10 cellular contexts compared by ENCODE assay signal in the genomic region with DNA sequence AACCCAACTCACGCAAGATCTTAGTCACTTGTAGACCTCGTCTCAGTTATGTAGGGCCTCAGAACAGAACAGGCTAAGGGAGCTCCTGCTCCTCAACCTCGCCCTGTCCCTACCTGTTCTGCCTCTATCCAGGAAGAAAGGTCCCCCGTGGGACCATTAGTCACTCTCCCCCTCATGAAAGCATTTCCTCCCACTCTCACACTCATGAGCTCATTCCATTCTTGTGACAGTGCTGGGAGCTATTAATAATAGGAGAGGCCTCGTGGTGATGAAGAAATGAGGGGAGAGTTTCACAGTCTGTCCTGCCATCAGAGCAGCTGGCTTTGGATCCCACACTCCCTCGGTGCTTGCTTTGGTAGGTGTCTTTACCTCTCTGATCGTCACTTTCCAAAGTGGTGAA. TPM values are rescaled to one million over a fixed set of nuclear protein-coding genes. Genes with fewer than 3 reads are reported as not detected.
DNase-seq lines count a peak whose midpoint lies in the region; ATAC-seq, FAIRE-seq and TF ChIP-seq lines count a peak whose summit lies in the region.
"Had no signal": no experiment of that assay in that cellular context is flagged by ENCODE, and none has a peak within 500 bp of the region (broad histone marks: within the 10 kb centered on the region; RNA-seq: fewer than 3 reads in every experiment).

No MANE protein-coding gene starts in this region.

- DNase-seq in AG10803 (ENCODE audit: low read depth), result peak; percentile 83
- no peak for DNase-seq in activated B cell treated with CpG ODN at 0.5 μM for 24 hours
- DNase-seq in fibroblast of villous mesenchyme (ENCODE audit: low read depth), result peak; percentile 83
- DNase-seq in pancreas, result no peak
- DNase-seq in NCI-H524 (lab: John Stamatoyannopoulos, UW), result no peak
- DNase-seq in T-helper 9 cell, result no peak
- DNase-seq: activated CD4-positive, alpha-beta T cell treated with anti-CD3 and anti-CD28 coated beads, Interleukin-2, amount 10 ng/mL, durations not matched to agents 7 days and 5 days; Kasumi-1 had no signal

- ATAC-seq in activated B cell treated with CpG ODN at 0.5 μM for 24 hours (ENCODE audit: low read depth) (peak; percentile 34), pancreas (peak in 3 of 4 donors; percentile 38 to 56 (median 52)), GM19324 (IDR thresholded peaks at IDR 0.05; ENCODE audit: low FRiP score, unreplicated experiment) (no peak), HG03354 (IDR thresholded peaks at IDR 0.05; ENCODE audit: poor library complexity, severe bottlenecking, unreplicated experiment) (no peak)

- H3K9me3 Mint-ChIP-seq in activated B cell treated with CpG ODN at 0.5 μM for 24 hours, result no peaks in the 10 kb centered on the region
- H3K9me3 Mint-ChIP-seq: activated CD4-positive, alpha-beta T cell treated with anti-CD3 and anti-CD28 coated beads, Interleukin-2, amount 10 ng/mL, durations not matched to agents 7 days and 5 days had no signal

- no peaks in the 10 kb centered on the region for H3K27me3 ChIP-seq in pancreas

- H3K36me3 Mint-ChIP-seq in activated B cell treated with CpG ODN at 0.5 μM for 24 hours (ENCODE audit: low read depth), result peaks cover 91% of the 10 kb centered on the region

- no peaks in the 10 kb centered on the region for H3K4me1 ChIP-seq in pancreas

- H3K4me3 ChIP-seq in AG10803 (ENCODE audit: low read length) (no peak overlapping the region), fibroblast of villous mesenchyme (ENCODE audit: low read depth, low read length) (no peak overlapping the region), pancreas (no peak overlapping the region)

- no peak overlapping the region for H3K27ac Mint-ChIP-seq in activated B cell treated with CpG ODN at 0.5 μM for 24 hours
- H3K27ac Mint-ChIP-seq: activated CD4-positive, alpha-beta T cell treated with anti-CD3 and anti-CD28 coated beads, Interleukin-2, amount 10 ng/mL, durations not matched to agents 7 days and 5 days had no signal

- H3K4me3 Mint-ChIP-seq in activated B cell treated with CpG ODN at 0.5 μM for 24 hours, result no peak overlapping the region
- H3K4me3 Mint-ChIP-seq: activated CD4-positive, alpha-beta T cell treated with anti-CD3 and anti-CD28 coated beads, Interleukin-2, amount 10 ng/mL, durations not matched to agents 7 days and 5 days had no signal

- no peak for TF ChIP-seq CTCF in AG10803 (conservative IDR thresholded peaks at IDR 0.05; ENCODE audit: low read length)
- TF ChIP-seq CTCF in activated B cell treated with CpG ODN at 0.5 μM for 24 hours (IDR thresholded peaks at IDR 0.05), result no peak
- TF ChIP-seq CTCF in fibroblast of villous mesenchyme (IDR thresholded peaks at IDR 0.05; ENCODE audit: insufficient read depth, low read depth, low read length), result no peak
- TF ChIP-seq CTCF in pancreas (IDR thresholded peaks at IDR 0.05), result no peak

- no peaks in the 10 kb centered on the region for H3K27me3 Mint-ChIP-seq in activated B cell treated with CpG ODN at 0.5 μM for 24 hours
- H3K27me3 Mint-ChIP-seq: activated CD4-positive, alpha-beta T cell treated with anti-CD3 and anti-CD28 coated beads, Interleukin-2, amount 10 ng/mL, durations not matched to agents 7 days and 5 days had no signal

- peaks cover 36% of the 10 kb centered on the region for H3K4me1 Mint-ChIP-seq in activated B cell treated with CpG ODN at 0.5 μM for 24 hours

- POLR2A ChIA-PET in activated B cell treated with CpG ODN at 0.5 μM for 24 hours (lab: Charles Lee), result interaction anchor here (1.3 kb wide), 1 partner anchor 11 kb away, joined by 4 read pairs; a partner anchor contains a TSS

- FAIRE-seq in pancreas (lab: Jason Lieb, UNC), result no peak

- no peak overlapping the region for H3K27ac ChIP-seq in pancreas

- CTCF ChIA-PET in activated B cell treated with CpG ODN at 0.5 μM for 24 hours (lab: Charles Lee), result interaction anchor here (0.6 kb wide), 1 partner anchor 982 kb away, joined by 3 read pairs; no protein-coding TSS in a partner anchor

- peaks cover 0 to 29% (median 4%) of the 10 kb centered on the region in 3 donors for H3K36me3 ChIP-seq in pancreas

- 63 to 69% methylated on average over 7 of the region's 7 CpGs for WGBS in pancreas, 2 donors

- intact Hi-C loops in activated B cell treated with CpG ODN at 0.5 μM for 24 hours (cut with micrococcal nuclease) (no loop called here), pancreas (cut with DNase I) (no loop called here)

- no peaks in the 10 kb centered on the region for H3K9me3 ChIP-seq in pancreas

RNA-seq across cellular contexts. Expression of a gene that starts 10.2 kb away (rescaled TPM):
- 244 and 245 TPM in 2 replicates for total RNA-seq in activated B cell treated with CpG ODN at 0.5 μM for 24 hours
- 122 and 166 TPM in 2 replicates for total RNA-seq in fibroblast of villous mesenchyme
- 100 to 1,000 TPM in 3 of 6 donors, 10 to 100 TPM in 3; 70.9 to 119 (median 99.1) TPM for total RNA-seq in pancreas
- polyA plus RNA-seq in pancreas, result 100 to 1,000 TPM in 1 of 2 donors, 10 to 100 TPM in 1; 89.1 to 108 TPM

RNA-seq across cellular contexts. Expression of a gene that starts 28.6 kb away (rescaled TPM):
- total RNA-seq in activated B cell treated with CpG ODN at 0.5 μM for 24 hours, result 27.4 and 28.0 TPM in 2 replicates
- total RNA-seq in fibroblast of villous mesenchyme, result 7.1 and 11.7 TPM in 2 replicates
- total RNA-seq in pancreas, result 1 to 10 TPM; 4.4 to 9.2 (median 7.3) TPM
- 1 to 10 TPM; 2.0 to 2.8 TPM for polyA plus RNA-seq in pancreas

Comparison
In these comparisons a context has a peak if more than half of its experiments do, and no peak if none do; other contexts are left out.
1. DNase-seq: peak in AG10803 (single experiment) and fibroblast of villous mesenchyme (single experiment); none in activated B cell treated with CpG ODN at 0.5 μM for 24 hours (single experiment), pancreas (0 of 6), NCI-H524 (0 of 2) and T-helper 9 cell (single experiment).
2. ATAC-seq: peak in activated B cell treated with CpG ODN at 0.5 μM for 24 hours (single experiment) and pancreas (3 of 4); none in GM19324 (single experiment) and HG03354 (single experiment).